ENCODE assay signal across 15 cellular contexts in genomic region chr2:112033600-112033999, GRCh38. TPM values are rescaled to one million over a fixed set of nuclear protein-coding genes. Genes with fewer than 3 reads are reported as not detected.
DNase-seq lines count a peak whose midpoint lies in the region; ATAC-seq and TF ChIP-seq lines count a peak whose summit lies in the region.
"Had no signal": no experiment of that assay in that cellular context is flagged by ENCODE, and none has a peak within 500 bp of the region (broad histone marks: within the 10 kb centered on the region; RNA-seq: fewer than 3 reads in every experiment).

No MANE protein-coding gene starts in this region.

- no peak overlapping the region for H3K23ac ChIP-seq in mesenchymal stem cell (ENCODE audit: low read length in 2 of 2)

- no peaks in the 10 kb centered on the region for H3K36me3 ChIP-seq in mesenchymal stem cell (ENCODE audit: control insufficient read depth in 1 of 2, insufficient read depth in 2 of 2, low read depth in 1 of 2, low read length in 2 of 2)
- H3K36me3 ChIP-seq: SJCRH30 had no signal

- no peaks in the 10 kb centered on the region for H3K27me3 ChIP-seq in mesenchymal stem cell (ENCODE audit: control insufficient read depth in 1 of 2, insufficient read depth in 1 of 2, low read length in 2 of 2)
- H3K27me3 ChIP-seq: esophagus muscularis mucosa, SJCRH30 had no signal

- no peak overlapping the region for H3K4me3 ChIP-seq in mesenchymal stem cell (ENCODE audit: insufficient read depth in 1 of 2, low read depth in 1 of 2, low read length in 2 of 2)
- H3K4me3 ChIP-seq: esophagus muscularis mucosa, SJCRH30 had no signal

- no peaks in the 10 kb centered on the region for H3K27me3 Mint-ChIP-seq in chondrocyte (ENCODE audit: low read depth)

- H2BK5ac ChIP-seq in mesenchymal stem cell (ENCODE audit: low read depth, low read length, poor library complexity, severe bottlenecking) = no peak overlapping the region

- H3K4ac ChIP-seq in mesenchymal stem cell (ENCODE audit: low read depth in 1 of 2, low read length in 2 of 2) = no peak overlapping the region

- no peak for TF ChIP-seq CTCF in chondrocyte (IDR thresholded peaks at IDR 0.05)

- peak overlapping the region in 1 of 2 experiments; percentile 81 for H3K18ac ChIP-seq in mesenchymal stem cell (ENCODE audit: low read depth in 1 of 2, low read length in 2 of 2)

- H3K4me3 Mint-ChIP-seq in chondrocyte (ENCODE audit: unreplicated experiment) = no peak overlapping the region
- H3K4me3 Mint-ChIP-seq: activated T-cell treated with anti-CD3 and anti-CD28 coated beads, Interleukin-2, amount 50 U/mL, for 4 hours; naive thymus-derived CD8-positive, alpha-beta T cell had no signal

- no peak overlapping the region for H2BK120ac ChIP-seq in mesenchymal stem cell (ENCODE audit: low read depth, low read length)

- ATAC-seq in GM21723 (IDR thresholded peaks at IDR 0.05; ENCODE audit: unreplicated experiment) = no peak
- no peak for ATAC-seq in HG02938 (IDR thresholded peaks at IDR 0.05; ENCODE audit: unreplicated experiment)
- ATAC-seq: activated T-cell treated with anti-CD3 and anti-CD28 coated beads, Interleukin-2, amount 50 U/mL, for 4 hours; naive thymus-derived CD8-positive, alpha-beta T cell had no signal

- H4K91ac ChIP-seq in mesenchymal stem cell (ENCODE audit: low read length) = no peak overlapping the region

- H3K9ac ChIP-seq in mesenchymal stem cell (ENCODE audit: low read length) = peak overlapping the region; percentile 57

- H3K36me3 Mint-ChIP-seq in chondrocyte (ENCODE audit: low read depth) = no peaks in the 10 kb centered on the region

- H3K4me1 ChIP-seq in mesenchymal stem cell (ENCODE audit: control insufficient read depth, insufficient read depth, low read depth, low read length) = peaks cover 8% of the 10 kb centered on the region

- H3K14ac ChIP-seq in mesenchymal stem cell (ENCODE audit: low read length in 2 of 2) = no peak overlapping the region

- peaks cover 11% of the 10 kb centered on the region for H3K9me3 ChIP-seq in mesenchymal stem cell (ENCODE audit: control insufficient read depth, low read length)

- peaks cover 29% of the 10 kb centered on the region for H3K4me1 Mint-ChIP-seq in chondrocyte (ENCODE audit: low read depth)

- H2BK12ac ChIP-seq in mesenchymal stem cell (ENCODE audit: low read length in 2 of 2) = peak overlapping the region in 1 of 2 experiments; percentile 63

- H3K4me2 ChIP-seq in mesenchymal stem cell (ENCODE audit: low read length, poor library complexity, severe bottlenecking) = no peak overlapping the region

- no peak overlapping the region for H2AFZ ChIP-seq in mesenchymal stem cell (ENCODE audit: low read depth, low read length)

- no peak overlapping the region for H3K27ac ChIP-seq in mesenchymal stem cell (ENCODE audit: low read length, poor library complexity, severe bottlenecking)
- H3K27ac ChIP-seq: SJCRH30 had no signal

- WGBS in mesenchymal stem cell = 57% methylated on average over 1 of the region's 1 CpG

- H3K79me1 ChIP-seq in mesenchymal stem cell (replicated peaks; ENCODE audit: low read length, poor library complexity, severe bottlenecking) = no peaks in the 10 kb centered on the region

- H2AK5ac ChIP-seq in mesenchymal stem cell (ENCODE audit: low read length, severe bottlenecking) = no peak overlapping the region

- no peak overlapping the region for H2BK15ac ChIP-seq in mesenchymal stem cell (ENCODE audit: low read depth, poor library complexity, severe bottlenecking)

- no peak overlapping the region for H4K8ac ChIP-seq in mesenchymal stem cell (ENCODE audit: low read length)

- peak overlapping the region; percentile 77 for H3K27ac Mint-ChIP-seq in chondrocyte (ENCODE audit: unreplicated experiment)
- H3K27ac Mint-ChIP-seq: naive thymus-derived CD8-positive, alpha-beta T cell had no signal

- peaks cover 10% of the 10 kb centered on the region for H3K9me3 Mint-ChIP-seq in chondrocyte (ENCODE audit: low read depth)

- DNase-seq in CD1c-positive myeloid dendritic cell (ENCODE audit: extremely low spot score) = peak; percentile 73
- DNase-seq in MV-4-11 (lab: John Stamatoyannopoulos, UW) = peak; percentile 21
- no peak for DNase-seq in chondrocyte (ENCODE audit: low spot score)
- peak; percentile 73 for DNase-seq in mesenchymal stem cell
- DNase-seq in stimulated activated CD4-positive, alpha-beta T cell treated with anti-CD3 and anti-CD28 coated beads, Interleukin-4, amount 100 ng/mL, for 1 hour = no peak
- no peak for DNase-seq in T-helper 9 cell
- DNase-seq: activated CD4-positive, alpha-beta T cell treated with anti-CD3 and anti-CD28 coated beads for 1 hour; activated T-cell treated with anti-CD3 and anti-CD28 coated beads, Interleukin-2, amount 50 U/mL, for 4 hours; GF-D8; naive thymus-derived CD8-positive, alpha-beta T cell; NCI-H510A had no signal

RNA-seq across cellular contexts. Expression of gene TMEM87B, which starts 21.5 kb away (rescaled TPM):
- 19.4 to 20.1 TPM (median 19.8 TPM) in 3 replicates for total RNA-seq in chondrocyte
- 30.8 TPM for polyA plus RNA-seq in mesenchymal stem cell (2013, experiment 1 of 2)
- 35.7 TPM for polyA plus RNA-seq in mesenchymal stem cell (2013, experiment 2 of 2)

Comparison
In these comparisons a context has a peak if more than half of its experiments do, and no peak if none do; other contexts are left out.
1. DNase-seq: peak in CD1c-positive myeloid dendritic cell (single experiment), MV-4-11 (single experiment) and mesenchymal stem cell (single experiment); none in chondrocyte (single experiment), stimulated activated CD4-positive, alpha-beta T cell treated with anti-CD3 and anti-CD28 coated beads, Interleukin-4, amount 100 ng/mL, for 1 hour (single experiment) and T-helper 9 cell (single experiment).